21 cellular contexts compared by ENCODE assay signal in the genomic region with DNA sequence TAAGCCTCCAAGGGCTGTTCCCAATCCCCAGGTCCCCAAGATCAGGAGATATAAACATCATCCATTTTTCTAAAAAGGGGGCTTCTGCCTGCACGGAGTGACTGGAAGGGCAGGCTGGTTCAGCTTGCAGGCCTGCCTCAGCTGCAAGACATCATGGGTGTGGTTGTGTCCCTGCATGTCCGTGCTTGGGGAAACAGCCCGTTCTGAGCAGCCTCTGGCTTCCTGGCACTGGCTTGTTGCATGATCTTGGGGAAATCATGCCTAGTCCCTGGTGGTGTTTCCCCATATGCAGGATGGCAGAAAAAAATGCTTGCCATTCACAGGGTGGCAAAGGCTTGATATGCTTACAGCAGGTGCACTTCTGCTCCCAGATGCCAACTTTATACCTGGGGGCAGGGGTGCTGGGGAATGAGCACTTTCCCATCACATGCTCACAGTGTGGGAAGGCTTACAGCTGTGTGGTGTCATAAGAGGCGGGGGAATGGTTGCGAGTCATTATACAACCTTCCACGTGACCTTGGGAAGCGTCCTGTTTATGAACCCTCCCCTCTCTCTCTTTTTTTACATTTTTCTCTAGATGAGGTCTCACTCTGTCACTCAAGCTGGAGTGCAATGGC. TPM values are rescaled to one million over a fixed set of nuclear protein-coding genes. Genes with fewer than 3 reads are reported as not detected.
A peak's percentile ranks its signal among the peaks of the same experiment; 100 is the strongest.
DNase-seq lines count a peak whose midpoint lies in the region; ATAC-seq and TF ChIP-seq lines count a peak whose summit lies in the region.
"Had no signal": no experiment of that assay in that cellular context is flagged by ENCODE, and none has a peak within 500 bp of the region (broad histone marks: within the 10 kb centered on the region; RNA-seq: fewer than 3 reads in every experiment).

No MANE protein-coding gene starts in this region.

- DNase-seq in EL (peak; percentile 18), RWPE2 (ENCODE audit: low spot score) (no peak), esophagus squamous epithelium (lab: John Stamatoyannopoulos, UW) (no peak), NCI-H345 (lab: John Stamatoyannopoulos, UW) (no peak)
- no peak for DNase-seq in central memory CD4-positive, alpha-beta T cell
- DNase-seq: activated CD4-positive, alpha-beta T cell treated with anti-CD3 and anti-CD28 coated beads, Interleukin-2, amount 50 U/mL, for 1 hour; activated T-cell treated with anti-CD3 and anti-CD28 coated beads for 4 hours; amygdala; CD4-positive, alpha-beta memory T cell; cerebellar nuclear complex; hypothalamus; mesendoderm; NCI-H1417; NCI-H524 treated with DMSO at 0.1 percent for 48 hours; stimulated activated CD4-positive, alpha-beta T cell treated with anti-CD3 and anti-CD28 coated beads, Interleukin-2, amount 100 ng/mL, for 48 hours; T-cell had no signal

- H3K4me3 ChIP-seq in RWPE2 (ENCODE audit: severe bottlenecking) (no peak overlapping the region), esophagus squamous epithelium (no peak overlapping the region), skin epidermis (no peak overlapping the region)

- H3K9me3 ChIP-seq in RWPE2 (ENCODE audit: severe bottlenecking) (no peaks in the 10 kb centered on the region), esophagus squamous epithelium (no peaks in the 10 kb centered on the region)

- no peaks in the 10 kb centered on the region for H3K36me3 ChIP-seq in RWPE2 (ENCODE audit: low read depth)
- no peaks in the 10 kb centered on the region for H3K36me3 ChIP-seq in esophagus squamous epithelium

- no peak for TF ChIP-seq CTCF in RWPE2 (IDR thresholded peaks at IDR 0.05; ENCODE audit: poor library complexity, severe bottlenecking)
- TF ChIP-seq CTCF in esophagus squamous epithelium (IDR thresholded peaks at IDR 0.05), result no peak

- no peak for TF ChIP-seq POLR2A in esophagus squamous epithelium (IDR thresholded peaks at IDR 0.05)

- H3K4me1 ChIP-seq in RWPE2 (ENCODE audit: insufficient read depth, poor library complexity, severe bottlenecking), result peaks cover 41% of the 10 kb centered on the region
- peaks cover 49 to 71% (median 56%) of the 10 kb centered on the region in 3 donors for H3K4me1 ChIP-seq in esophagus squamous epithelium

- H3K27me3 ChIP-seq in RWPE2 (ENCODE audit: insufficient read depth, poor library complexity, severe bottlenecking), result no peaks in the 10 kb centered on the region
- H3K27me3 ChIP-seq in esophagus squamous epithelium, result no peaks in the 10 kb centered on the region

- 19 to 35% methylated on average over 6 to 7 of the region's 7 CpGs for WGBS in esophagus squamous epithelium, 2 donors

- H3K27ac ChIP-seq in RWPE2 (ENCODE audit: poor library complexity, severe bottlenecking), result peak overlapping the region; percentile 33
- peak overlapping the region; percentile 92 to 95 (median 94) for H3K27ac ChIP-seq in esophagus squamous epithelium
- H3K27ac ChIP-seq in skin epidermis, result peak overlapping the region in 20 of 21 experiments; percentile 35 to 89 (median 81)

- ATAC-seq in RWPE2 (ENCODE audit: low read depth), result peak; percentile 57
- ATAC-seq in HG02610 (IDR thresholded peaks at IDR 0.05; ENCODE audit: unreplicated experiment), result no peak
- ATAC-seq in HG03469 (IDR thresholded peaks at IDR 0.05; ENCODE audit: unreplicated experiment), result no peak
- ATAC-seq: T-cell had no signal

- intact Hi-C loops in esophagus squamous epithelium (cut with DNase I), result no loop called here

RNA-seq across cellular contexts. Expression of gene PCARE, which starts 7.2 kb away (rescaled TPM):
- under 1 TPM in 1 of 4 donors, not detected in 3; 0.04 TPM for total RNA-seq in esophagus squamous epithelium
- total RNA-seq: CD4-positive, alpha-beta memory T cell; kidney epithelial cell; posterior vena cava; T-cell had no signal

RNA-seq across cellular contexts. Expression of gene CLIP4, which starts 48.1 kb away (rescaled TPM):
- 10 to 100 TPM; 39.7 to 85.3 (median 46.5) TPM for total RNA-seq in esophagus squamous epithelium

Comparison
In these comparisons a context has a peak if more than half of its experiments do, and no peak if none do; other contexts are left out.
1. H3K27ac ChIP-seq: peak in every context shown above with its lines; median percentile 94 in esophagus squamous epithelium; 81 in skin epidermis; 33 in RWPE2.